23 cellular contexts compared by ENCODE assay signal in the genomic region with DNA sequence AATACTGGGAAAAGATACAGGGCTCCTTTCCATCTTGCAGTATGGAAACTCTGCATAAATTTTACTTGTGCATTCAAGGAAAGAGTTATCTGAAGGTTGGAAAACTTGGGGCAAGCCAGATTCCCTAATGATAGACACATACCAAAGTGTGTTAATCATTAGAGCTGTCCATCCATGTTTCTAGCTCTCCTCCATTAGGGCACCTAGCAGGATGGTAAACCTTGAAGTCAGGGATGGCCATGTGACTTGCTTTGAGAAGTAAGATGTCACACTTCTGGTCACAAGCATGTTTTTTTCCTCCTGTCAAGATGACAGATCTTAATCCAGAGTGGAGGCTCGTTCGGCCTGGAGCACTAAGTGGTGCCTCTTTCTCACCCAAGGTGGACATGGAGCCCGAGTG.
"Had no signal": no experiment of that assay in that cellular context is flagged by ENCODE, and none has a peak within 500 bp of the region (broad histone marks: within the 10 kb centered on the region; RNA-seq: fewer than 3 reads in every experiment).

No MANE protein-coding gene starts in this region.

- ATAC-seq: activated T-cell treated with anti-CD3 and anti-CD28 coated beads, Interleukin-2, amount 50 U/mL, for 4 hours had no signal

- DNase-seq: activated B cell treated with CpG ODN at 0.5 μM for 24 hours; activated CD4-positive, alpha-beta T cell treated with anti-CD3 and anti-CD28 coated beads for 1 hour; activated CD4-positive, alpha-beta T cell treated with anti-CD3 and anti-CD28 coated beads, Interleukin-2, amount 10 ng/mL, durations not matched to agents 24 days and 14 days; activated CD4-positive, alpha-beta T cell treated with anti-CD3 and anti-CD28 coated beads, Interleukin-2, amount 50 U/mL, for 48 hours; activated CD8-positive, alpha-beta memory T cell treated with anti-CD3 and anti-CD28 coated beads for 24 hours; activated effector memory CD4-positive, alpha-beta T cell treated with anti-CD3 and anti-CD28 coated beads, Interleukin-2, amount 50 U/mL, for 16 hours; activated naive CD4-positive, alpha-beta T cell treated with Interleukin-2 at 50 U/mL for 16 hours; activated T-cell treated with anti-CD3 and anti-CD28 coated beads, Interleukin-2, amount 50 U/mL, for 4 hours; amygdala; caudate nucleus; KG1; NCI-H1105 treated with DMSO at 0.1 percent for 48 hours; NCI-H1436 treated with DMSO at 0.1 percent for 48 hours; NCI-H187; NCI-H2081; NCI-H446; NCI-H524; SHP77 treated with DMSO at 0.1 percent for 48 hours; T-helper 9 cell had no signal

- H3K36me3 ChIP-seq: breast epithelium had no signal

- H3K4me3 ChIP-seq: breast epithelium had no signal

- H3K27ac Mint-ChIP-seq: activated B cell treated with CpG ODN at 0.5 μM for 24 hours; activated CD4-positive, alpha-beta T cell treated with anti-CD3 and anti-CD28 coated beads, Interleukin-2, amount 10 ng/mL, durations not matched to agents 24 days and 14 days; activated naive CD8-positive, alpha-beta T cell; T-helper 1 cell treated with Interleukin-12 subunit alpha and Interleukin-12 subunit beta and Interleukin-4 antibody, amounts not matched to agents 30 μg/mL and 1 μg/mL, for 36 hours had no signal

- H3K27me3 ChIP-seq: breast epithelium had no signal

- H3K4me1 ChIP-seq: breast epithelium had no signal

- H3K4me3 Mint-ChIP-seq: activated B cell treated with CpG ODN at 0.5 μM for 24 hours; activated CD4-positive, alpha-beta T cell treated with anti-CD3 and anti-CD28 coated beads, Interleukin-2, amount 10 ng/mL, durations not matched to agents 24 days and 14 days; activated naive CD8-positive, alpha-beta T cell; activated T-cell treated with anti-CD3 and anti-CD28 coated beads, Interleukin-2, amount 50 U/mL, for 4 hours; T-helper 1 cell treated with Interleukin-12 subunit alpha and Interleukin-12 subunit beta and Interleukin-4 antibody, amounts not matched to agents 30 μg/mL and 1 μg/mL, for 36 hours had no signal

- FAIRE-seq: TTC549 had no signal

- H3K27me3 Mint-ChIP-seq: activated CD4-positive, alpha-beta T cell treated with anti-CD3 and anti-CD28 coated beads, Interleukin-2, amount 10 ng/mL, durations not matched to agents 24 days and 14 days; activated naive CD8-positive, alpha-beta T cell had no signal

- H3K27ac ChIP-seq: breast epithelium had no signal
